In the genomic region with DNA sequence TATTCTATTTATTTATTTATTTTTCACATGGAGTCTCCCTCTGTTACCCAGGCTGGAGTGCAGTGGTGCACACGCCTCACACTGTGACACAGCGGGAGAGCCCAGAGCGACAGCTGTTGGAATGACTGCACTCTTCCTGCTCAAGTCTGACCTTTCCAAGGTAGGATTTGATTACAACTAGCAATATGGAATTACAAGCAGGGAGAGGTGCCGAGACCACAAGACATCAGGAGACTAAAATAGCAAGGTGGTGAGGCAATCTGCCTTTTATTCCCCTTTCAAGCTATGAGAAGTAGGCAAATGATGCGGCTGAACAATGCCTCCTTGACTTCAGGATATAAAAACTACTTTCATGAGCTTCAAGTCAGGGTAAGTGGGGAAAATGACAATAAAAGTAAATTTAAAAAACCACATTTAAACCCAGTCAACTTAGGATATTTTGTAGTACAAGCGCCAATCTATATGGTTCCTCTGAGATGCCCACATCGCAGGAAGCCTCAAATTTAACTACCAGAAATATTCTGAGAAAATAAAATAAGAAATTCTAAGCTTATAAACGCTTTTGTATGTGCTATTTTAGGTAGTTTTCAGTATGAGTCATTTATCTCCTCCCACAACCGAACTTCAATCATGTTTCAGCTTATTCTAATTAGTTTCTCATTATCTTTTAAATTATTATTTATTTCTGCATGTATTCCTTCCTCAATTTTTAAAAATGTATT, we compare ENCODE assay signal across 9 cellular contexts.
DNase-seq lines count a peak whose midpoint lies in the region; ATAC-seq and TF ChIP-seq lines count a peak whose summit lies in the region.
"Had no signal": no experiment of that assay in that cellular context is flagged by ENCODE, and none has a peak within 500 bp of the region (broad histone marks: within the 10 kb centered on the region; RNA-seq: fewer than 3 reads in every experiment).

No MANE protein-coding gene starts in this region.

- no peak overlapping the region for H3K4me3 Mint-ChIP-seq in activated CD4-positive, alpha-beta T cell treated with anti-CD3 and anti-CD28 coated beads, Interleukin-2, amount 10 ng/mL, durations not matched to agents 7 days and 5 days

- no peak overlapping the region for H3K27ac Mint-ChIP-seq in activated CD4-positive, alpha-beta T cell treated with anti-CD3 and anti-CD28 coated beads, Interleukin-2, amount 10 ng/mL, durations not matched to agents 7 days and 5 days

- DNase-seq in activated CD4-positive, CD25-positive, alpha-beta regulatory T cell treated with anti-CD3 and anti-CD28 coated beads, Interleukin-2, amount 50 U/mL, for 72 hours, result no peak
- DNase-seq in NCI-H2107 (lab: John Stamatoyannopoulos, UW), result peak; percentile 28
- peak in 7 of 61 donors; percentile 27 to 63 (median 40) for DNase-seq in caudate nucleus (lab: John Stamatoyannopoulos, UW)
- DNase-seq in activated CD4-positive, alpha-beta T cell treated with anti-CD3 and anti-CD28 coated beads, Interleukin-2, amount 10 ng/mL, durations not matched to agents 7 days and 5 days, result no peak
- no peak for DNase-seq in lower lobe of right lung
- DNase-seq in dorsolateral prefrontal cortex, result no peak
- DNase-seq: upper lobe of left lung had no signal

- H3K27me3 Mint-ChIP-seq in activated CD4-positive, alpha-beta T cell treated with anti-CD3 and anti-CD28 coated beads, Interleukin-2, amount 10 ng/mL, durations not matched to agents 7 days and 5 days, result no peaks in the 10 kb centered on the region

- no peaks in the 10 kb centered on the region for H3K27me3 ChIP-seq in lower lobe of right lung (ENCODE audit: low read depth)
- no peaks in the 10 kb centered on the region for H3K27me3 ChIP-seq in dorsolateral prefrontal cortex
- H3K27me3 ChIP-seq: upper lobe of left lung had no signal

- ATAC-seq in activated CD4-positive, CD25-positive, alpha-beta regulatory T cell treated with anti-CD3 and anti-CD28 coated beads, Interleukin-2, amount 50 U/mL, for 24 hours, result peak; percentile 49 to 56
- no peak for ATAC-seq in GM18907 (IDR thresholded peaks at IDR 0.05; ENCODE audit: unreplicated experiment)
- no peak for ATAC-seq in lower lobe of right lung

- intact Hi-C loops in lower lobe of right lung (cut with DNase I), result no loop called here
- intact Hi-C loops in dorsolateral prefrontal cortex (cut with DNase I), result loop anchor here in 1 of 2 donors (10.0 kb wide), 1 partner anchor 360 kb away; no protein-coding TSS in a partner anchor

- no peak overlapping the region for H3K4me3 ChIP-seq in lower lobe of right lung
- H3K4me3 ChIP-seq in dorsolateral prefrontal cortex, result peak overlapping the region in 7 of 59 donors; percentile 1 to 16 (median 13)
- H3K4me3 ChIP-seq: upper lobe of left lung had no signal

- peaks cover 5% of the 10 kb centered on the region for H3K4me1 ChIP-seq in lower lobe of right lung

- no peaks in the 10 kb centered on the region for H3K36me3 ChIP-seq in lower lobe of right lung
- H3K36me3 ChIP-seq: upper lobe of left lung had no signal

- H3K9me3 Mint-ChIP-seq in activated CD4-positive, alpha-beta T cell treated with anti-CD3 and anti-CD28 coated beads, Interleukin-2, amount 10 ng/mL, durations not matched to agents 7 days and 5 days, result no peaks in the 10 kb centered on the region

- H3K27ac ChIP-seq in caudate nucleus (ENCODE audit: low read depth, low read length) (peak overlapping the region; percentile 78), lower lobe of right lung (no peak overlapping the region), dorsolateral prefrontal cortex (peak overlapping the region in 27 of 59 donors; percentile 12 to 84 (median 47))
- H3K27ac ChIP-seq: upper lobe of left lung had no signal

- H3K4me1 Mint-ChIP-seq in activated CD4-positive, alpha-beta T cell treated with anti-CD3 and anti-CD28 coated beads, Interleukin-2, amount 10 ng/mL, durations not matched to agents 7 days and 5 days, result no peaks in the 10 kb centered on the region

- no peaks in the 10 kb centered on the region for H3K36me3 Mint-ChIP-seq in activated CD4-positive, alpha-beta T cell treated with anti-CD3 and anti-CD28 coated beads, Interleukin-2, amount 10 ng/mL, durations not matched to agents 7 days and 5 days (ENCODE audit: low read depth)

- POLR2A ChIA-PET in activated CD4-positive, alpha-beta T cell treated with anti-CD3 and anti-CD28 coated beads, Interleukin-2, amount 10 ng/mL, durations not matched to agents 7 days and 5 days (lab: Charles Lee), result no interaction called here

- no peaks in the 10 kb centered on the region for H3K9me3 ChIP-seq in lower lobe of right lung
- H3K9me3 ChIP-seq: upper lobe of left lung had no signal

- CTCF ChIA-PET in activated CD4-positive, alpha-beta T cell treated with anti-CD3 and anti-CD28 coated beads, Interleukin-2, amount 10 ng/mL, durations not matched to agents 7 days and 5 days (lab: Charles Lee), result interaction anchor here (0.8 kb wide), 1 partner anchor 286 kb away, joined by 3 read pairs; no protein-coding TSS in a partner anchor

- no peak for TF ChIP-seq CTCF in lower lobe of right lung (IDR thresholded peaks at IDR 0.05)
- no peak for TF ChIP-seq CTCF in dorsolateral prefrontal cortex (IDR thresholded peaks at IDR 0.05 in 54 of 56, conservative IDR thresholded peaks at IDR 0.05 in 2 of 56; ENCODE audit: low read depth in 1 of 56, partially characterized antibody in 56 of 56)

Comparison
In these comparisons a context has a peak if more than half of its experiments do, and no peak if none do; other contexts are left out.
1. ATAC-seq: peak in activated CD4-positive, CD25-positive, alpha-beta regulatory T cell treated with anti-CD3 and anti-CD28 coated beads, Interleukin-2, amount 50 U/mL, for 24 hours (2 of 2); none in GM18907 (single experiment) and lower lobe of right lung (0 of 2).